Comparison of ENCODE assay signal across 19 cellular contexts in genomic region chr22:37995460-37995859, GRCh38. TPM values are rescaled to one million over a fixed set of nuclear protein-coding genes. Genes with fewer than 3 reads are reported as not detected.
A peak's percentile ranks its signal among the peaks of the same experiment; 100 is the strongest.
DNase-seq lines count a peak whose midpoint lies in the region; ATAC-seq and TF ChIP-seq lines count a peak whose summit lies in the region.
"Had no signal": no experiment of that assay in that cellular context is flagged by ENCODE, and none has a peak within 500 bp of the region (broad histone marks: within the 10 kb centered on the region; RNA-seq: fewer than 3 reads in every experiment).

No MANE protein-coding gene starts in this region.

- POLR2A ChIA-PET in CD8-positive, alpha-beta T cell (lab: Charles Lee), result no interaction called here

- H3K36me3 ChIP-seq in CD8-positive, alpha-beta T cell (ENCODE audit: insufficient read depth, low read length), result no peaks in the 10 kb centered on the region
- H3K36me3 ChIP-seq in ovary, result no peaks in the 10 kb centered on the region

- CTCF ChIA-PET in CD8-positive, alpha-beta T cell (lab: Charles Lee), result no interaction called here

- peak overlapping the region; percentile 78 for H3K27ac Mint-ChIP-seq in CD8-positive, alpha-beta T cell
- H3K27ac Mint-ChIP-seq in T-helper 17 cell (peak overlapping the region; percentile 49), memory B cell (peak overlapping the region; percentile 20)
- H3K27ac Mint-ChIP-seq: CD14-positive monocyte had no signal

- no peak for TF ChIP-seq EP300 in ovary (IDR thresholded peaks at IDR 0.05)

- no peaks in the 10 kb centered on the region for H3K27me3 Mint-ChIP-seq in CD8-positive, alpha-beta T cell (ENCODE audit: low read depth)
- H3K27me3 Mint-ChIP-seq in T-helper 17 cell (no peaks in the 10 kb centered on the region), memory B cell (peaks cover 7% of the 10 kb centered on the region)

- H3K4me1 Mint-ChIP-seq in CD8-positive, alpha-beta T cell (ENCODE audit: low read depth), result peaks cover 33% of the 10 kb centered on the region
- H3K4me1 Mint-ChIP-seq in T-helper 17 cell, result peaks cover 6% of the 10 kb centered on the region
- peaks cover 20% of the 10 kb centered on the region for H3K4me1 Mint-ChIP-seq in memory B cell

- H3K27ac ChIP-seq in CD8-positive, alpha-beta T cell (ENCODE audit: low read depth, low read length), result no peak overlapping the region
- H3K27ac ChIP-seq in substantia nigra (ENCODE audit: low read depth, low read length, poor library complexity, severe bottlenecking) (peak overlapping the region; percentile 98), ovary (no peak overlapping the region)

- intact Hi-C loops in CD8-positive, alpha-beta T cell (cut with DNase I, micrococcal nuclease), result no loop called here
- intact Hi-C loops in ovary (cut with DNase I), result no loop called here

- no peak for DNase-seq in CD8-positive, alpha-beta T cell
- DNase-seq in T-helper 17 cell, result no peak
- DNase-seq in memory B cell (ENCODE audit: low spot score in 2 of 2), result no peak
- no peak for DNase-seq in substantia nigra (lab: John Stamatoyannopoulos, UW)
- DNase-seq in ovary, result no peak
- DNase-seq: COR-L47, DMS 273 treated with DMSO at 0.1 percent for 48 hours, MV-4-11, NCI-H1694 treated with DMSO at 0.1 percent for 48 hours, NCI-H2107, NCI-H510A treated with DMSO at 0.1 percent for 48 hours, NCI-H774, Right ventricle myocardium superior had no signal

- no peaks in the 10 kb centered on the region for H3K36me3 Mint-ChIP-seq in CD8-positive, alpha-beta T cell
- peaks cover 3% of the 10 kb centered on the region for H3K36me3 Mint-ChIP-seq in T-helper 17 cell (ENCODE audit: low read depth)
- H3K36me3 Mint-ChIP-seq in memory B cell, result peaks cover 5% of the 10 kb centered on the region
- H3K36me3 Mint-ChIP-seq: CD14-positive monocyte had no signal

- no peaks in the 10 kb centered on the region for H3K27me3 ChIP-seq in CD8-positive, alpha-beta T cell (ENCODE audit: insufficient read depth, low read length)
- no peaks in the 10 kb centered on the region for H3K27me3 ChIP-seq in ovary

- no peaks in the 10 kb centered on the region for H3K9me3 ChIP-seq in CD8-positive, alpha-beta T cell (ENCODE audit: low read length)
- no peaks in the 10 kb centered on the region for H3K9me3 ChIP-seq in T-helper 17 cell (ENCODE audit: control insufficient read depth, low read length, poor library complexity, severe bottlenecking)
- H3K9me3 ChIP-seq in ovary, result no peaks in the 10 kb centered on the region

- WGBS in ovary, 3 donors, result 88 to 94% (median 93%) methylated on average over 4 of the region's 4 CpGs

- TF ChIP-seq POLR2A in ovary (IDR thresholded peaks at IDR 0.05), result no peak

- no peak overlapping the region for H3K4me3 Mint-ChIP-seq in CD8-positive, alpha-beta T cell
- no peak overlapping the region for H3K4me3 Mint-ChIP-seq in T-helper 17 cell
- H3K4me3 Mint-ChIP-seq in memory B cell, result peak overlapping the region; percentile 11
- H3K4me3 Mint-ChIP-seq: CD14-positive monocyte had no signal

- H3K9me3 Mint-ChIP-seq in CD8-positive, alpha-beta T cell, result no peaks in the 10 kb centered on the region
- H3K9me3 Mint-ChIP-seq in memory B cell, result no peaks in the 10 kb centered on the region
- H3K9me3 Mint-ChIP-seq: CD14-positive monocyte had no signal

- H3K4me1 ChIP-seq in CD8-positive, alpha-beta T cell (ENCODE audit: insufficient read depth, low read length), result peaks cover 45% of the 10 kb centered on the region
- no peaks in the 10 kb centered on the region for H3K4me1 ChIP-seq in ovary (ENCODE audit: insufficient read depth)

- TF ChIP-seq CTCF in CD8-positive, alpha-beta T cell (IDR thresholded peaks at IDR 0.05), result no peak
- no peak for TF ChIP-seq CTCF in ovary (IDR thresholded peaks at IDR 0.05)

- ATAC-seq in CD8-positive, alpha-beta T cell, result no peak
- no peak for ATAC-seq in T-helper 17 cell
- no peak for ATAC-seq in memory B cell (ENCODE audit: low read depth)
- ATAC-seq in HG02970 (IDR thresholded peaks at IDR 0.05; ENCODE audit: low FRiP score, unreplicated experiment), result no peak
- no peak for ATAC-seq in GM19397 (IDR thresholded peaks at IDR 0.05; ENCODE audit: unreplicated experiment)
- ATAC-seq: HepG2 had no signal

- no peak overlapping the region for H3K4me3 ChIP-seq in CD8-positive, alpha-beta T cell (ENCODE audit: low read depth, low read length)
- H3K4me3 ChIP-seq in ovary, result no peak overlapping the region

RNA-seq across cellular contexts. Expression of gene SOX10, which starts 11.1 kb away (rescaled TPM):
- not detected for total RNA-seq in CD8-positive, alpha-beta T cell
- total RNA-seq in T-helper 17 cell, result not detected
- 1 to 10 TPM in 3 of 7 donors, under 1 TPM in 2, not detected in 2; 0.11 to 3.2 (median 1.3) TPM for total RNA-seq in ovary
- 1 to 10 TPM in 1 of 2 donors, under 1 TPM in 1; 0.61 to 1.9 TPM for polyA plus RNA-seq in ovary
- total RNA-seq: Daoy, HepG2, OCI-LY7 had no signal
- polyA plus RNA-seq: CD14-positive monocyte, HepG2 had no signal

RNA-seq across cellular contexts. Expression of gene POLR2F, which starts 42.0 kb away (rescaled TPM):
- total RNA-seq in CD8-positive, alpha-beta T cell, result 10 to 100 TPM; 22.7 to 25.6 TPM
- total RNA-seq in T-helper 17 cell (10 to 100 TPM; 25.9 to 27.7 TPM), ovary (10 to 100 TPM; 54.8 to 87.9 (median 65.2) TPM)
- polyA plus RNA-seq in ovary, result 100 to 1,000 TPM in 1 of 2 donors, 10 to 100 TPM in 1; 40.3 to 101 TPM

RNA-seq across cellular contexts. Expression of gene C22orf23, which starts 42.1 kb away (rescaled TPM):
- under 1 TPM in 1 of 2 experiments, not detected in 1; 0.43 TPM for total RNA-seq in CD8-positive, alpha-beta T cell
- total RNA-seq in T-helper 17 cell (not detected), ovary (1 to 10 TPM in 3 of 7 donors, under 1 TPM in 4; 0.28 to 2.6 (median 0.77) TPM)
- polyA plus RNA-seq in ovary, result under 1 TPM; 0.41 to 0.87 TPM
- polyA plus RNA-seq: CD14-positive monocyte had no signal

Comparison
In these comparisons a context has a peak if more than half of its experiments do, and no peak if none do; other contexts are left out.
1. H3K27ac Mint-ChIP-seq: peak in every context shown above with its lines; median percentile 78 in CD8-positive, alpha-beta T cell; 49 in T-helper 17 cell; 20 in memory B cell.